In genomic region chr18:59139291-59139614, GRCh38 we compare ENCODE assay signal across 8 cellular contexts. TPM values are rescaled to one million over a fixed set of nuclear protein-coding genes. Genes with fewer than 3 reads are reported as not detected.
DNase-seq lines count a peak whose midpoint lies in the region; ATAC-seq, FAIRE-seq and TF ChIP-seq lines count a peak whose summit lies in the region.

No MANE protein-coding gene starts in this region.

- H3K27ac ChIP-seq in ascending aorta, result peak overlapping the region; percentile 74 to 82

- TF ChIP-seq CTCF in ascending aorta (IDR thresholded peaks at IDR 0.05), result no peak

- H3K27me3 ChIP-seq in ascending aorta, result no peaks in the 10 kb centered on the region

- ATAC-seq in HG02852 (IDR thresholded peaks at IDR 0.05; ENCODE audit: unreplicated experiment) (peak; percentile 73), sciatic nerve (peak; percentile 96)

- peak overlapping the region; percentile 82 to 97 for H3K4me3 ChIP-seq in ascending aorta

- DNase-seq in GM12892 (ENCODE audit: insufficient read length) (peak; percentile 76), NCI-H1694 (lab: John Stamatoyannopoulos, UW) (peak; percentile 73), T-helper 2 cell (peak; percentile 81 to 94 (median 89)), ascending aorta (ENCODE audit: low spot score in 2 of 2) (peak; percentile 59 to 93), hippocampal formation (lab: John Stamatoyannopoulos, UW) (peak; percentile 81 to 91), sciatic nerve (ENCODE audit: low spot score) (peak; percentile 91), SK-N-DZ (ENCODE audit: low spot score) (no peak)

- H3K36me3 ChIP-seq in ascending aorta, result no peaks in the 10 kb centered on the region

- FAIRE-seq in GM12892 (lab: Jason Lieb, UNC), result peak; percentile 98

- TF ChIP-seq POLR2A in GM12892 (IDR thresholded peaks at IDR 0.05; ENCODE audit: low read depth, low read length), result 0 out of 2 replicates have a peak, but pooled peaks have one; percentile 6

- intact Hi-C loops in ascending aorta (cut with DNase I) (loop anchor here (2.0 to 5.0 kb wide), 2 partner anchors 370 to 467 kb away; partner anchors contain the start of gene MALT1), sciatic nerve (cut with DNase I) (no loop called here)

- no peaks in the 10 kb centered on the region for H3K9me3 ChIP-seq in ascending aorta

- peaks cover 0 to 2% of the 10 kb centered on the region in 2 donors for H3K4me1 ChIP-seq in ascending aorta

RNA-seq across cellular contexts. Expression of gene SEC11C, which starts 0.4 kb away (rescaled TPM):
- polyA plus RNA-seq in GM12892 (2012; ENCODE audit: missing spikeins), result 278 TPM
- total RNA-seq in ascending aorta, result 6.2 TPM
- total RNA-seq in sciatic nerve, result 41.1 TPM
- polyA plus RNA-seq in SK-N-DZ (2014; cell fraction: cytosol; rRNA removed), result 59.3 and 61.8 TPM in 2 replicates
- polyA plus RNA-seq in SK-N-DZ (2014; cell fraction: nucleus; rRNA removed), result 35.2 and 43.3 TPM in 2 replicates
